ENCODE assay signal across 29 cellular contexts in genomic region chr19:15595069-15595468, GRCh38. TPM values are rescaled to one million over a fixed set of nuclear protein-coding genes. Genes with fewer than 3 reads are reported as not detected.
A peak's percentile ranks its signal among the peaks of the same experiment; 100 is the strongest.
DNase-seq lines count a peak whose midpoint lies in the region; ATAC-seq and TF ChIP-seq lines count a peak whose summit lies in the region.
"Had no signal": no experiment of that assay in that cellular context is flagged by ENCODE, and none has a peak within 500 bp of the region (broad histone marks: within the 10 kb centered on the region; RNA-seq: fewer than 3 reads in every experiment).

No MANE protein-coding gene starts in this region.

- no peak overlapping the region for H3K4me3 Mint-ChIP-seq in MCF 10A (ENCODE audit: unreplicated experiment)
- H3K4me3 Mint-ChIP-seq in activated CD4-positive, alpha-beta memory T cell treated with anti-CD3 and anti-CD28 coated beads for 36 hours = no peak overlapping the region
- H3K4me3 Mint-ChIP-seq: activated CD4-positive, alpha-beta memory T cell treated with anti-CD3 and anti-CD28 coated beads, Interleukin-2, amount 10 ng/mL, durations not matched to agents 7 days and 5 days; activated naive CD4-positive, alpha-beta T cell treated with anti-CD3 and anti-CD28 coated beads, Interleukin-2, amount 10 ng/mL, durations not matched to agents 7 days and 5 days; activated T-cell treated with anti-CD3 and anti-CD28 coated beads, Interleukin-2, amount 50 U/mL, for 4 hours; CD4-positive, CD25-positive, alpha-beta regulatory T cell; naive thymus-derived CD8-positive, alpha-beta T cell; stimulated activated memory B cell treated with anti-CD40 and anti-IgM and Interleukin-4, amounts not matched to agents 10 μg/mL and 1 μg/mL and 100 μg/mL, for 72 hours; T-helper 2 cell treated with Interferon-gamma antibody and Interleukin-4, amounts not matched to agents 5 μg/mL and 100 μg/mL, for 36 hours; WTC11 had no signal

- H3K4me3 ChIP-seq in breast epithelium = no peak overlapping the region
- no peak overlapping the region for H3K4me3 ChIP-seq in HAP-1
- H3K4me3 ChIP-seq: gastrocnemius medialis, SK-N-MC, thoracic aorta had no signal

- POLR2A ChIA-PET in MCF 10A (lab: Yijun Ruan, JAX) = interaction anchor here (1.1 to 1.2 kb wide), 2 partner anchors 10 to 214 kb away, joined by 3 read pairs; no protein-coding TSS in a partner anchor
- POLR2A ChIA-PET in activated CD4-positive, alpha-beta memory T cell treated with anti-CD3 and anti-CD28 coated beads for 36 hours (lab: Charles Lee) = no interaction called here

- DNase-seq in MCF 10A (ENCODE audit: unreplicated experiment) = peak; percentile 5
- no peak for DNase-seq in breast epithelium (ENCODE audit: low spot score in 2 of 2)
- DNase-seq in NOMO-1 treated with dmso at 0.1 percent for 144 hours (lab: John Stamatoyannopoulos, UW; ENCODE audit: unreplicated experiment) = peak; percentile 20
- DNase-seq in epithelial cell of prostate (ENCODE audit: low read depth, low spot score) = peak; percentile 31
- no peak for DNase-seq in activated CD4-positive, alpha-beta memory T cell treated with anti-CD3 and anti-CD28 coated beads for 36 hours
- DNase-seq in HAP-1 (ENCODE audit: low spot score in 2 of 2) = no peak
- DNase-seq in HUDEP-2 (lab: John Stamatoyannopoulos, UW; ENCODE audit: unreplicated experiment in 76 of 76) = no peak
- DNase-seq: ACHN; activated CD4-positive, alpha-beta memory T cell treated with anti-CD3 and anti-CD28 coated beads, Interleukin-2, amount 10 ng/mL, durations not matched to agents 7 days and 5 days; activated naive CD4-positive, alpha-beta T cell treated with anti-CD3 and anti-CD28 coated beads, Interleukin-2, amount 10 ng/mL, durations not matched to agents 7 days and 5 days; activated T-cell treated with anti-CD3 and anti-CD28 coated beads, Interleukin-2, amount 50 U/mL, for 4 hours; CD4-positive, CD25-positive, alpha-beta regulatory T cell; central memory CD4-positive, alpha-beta T cell; DMS53; gastrocnemius medialis; HCEC 1CT; islet precursor cell; Kasumi-1; naive thymus-derived CD8-positive, alpha-beta T cell; NCI-H1436 treated with DMSO at 0.1 percent for 48 hours had no signal

- H3K9me3 ChIP-seq in breast epithelium = no peaks in the 10 kb centered on the region
- no peaks in the 10 kb centered on the region; the same call in 1 of the 2 replicates for H3K9me3 ChIP-seq in HAP-1
- H3K9me3 ChIP-seq: gastrocnemius medialis, thoracic aorta had no signal

- H3K4me1 ChIP-seq in breast epithelium (no peaks in the 10 kb centered on the region), HAP-1 (no peaks in the 10 kb centered on the region)
- H3K4me1 ChIP-seq: gastrocnemius medialis, parathyroid adenoma had no signal

- H3K27ac ChIP-seq in breast epithelium (no peak overlapping the region), epithelial cell of prostate (no peak overlapping the region)
- H3K27ac ChIP-seq: gastrocnemius medialis, parathyroid adenoma, SK-N-MC, thoracic aorta had no signal

- TF ChIP-seq POLR2A in breast epithelium (IDR thresholded peaks at IDR 0.05) (no peak), GM18505 (IDR thresholded peaks at IDR 0.05; ENCODE audit: borderline replicate concordance, extremely low read depth, insufficient read depth, insufficient read length) (no peak)

- H3K36me3 ChIP-seq in breast epithelium (no peaks in the 10 kb centered on the region), HAP-1 (replicated peaks) (no peaks in the 10 kb centered on the region)
- H3K36me3 ChIP-seq: gastrocnemius medialis, thoracic aorta had no signal

- H3K4me1 Mint-ChIP-seq in MCF 10A (ENCODE audit: insufficient read depth, unreplicated experiment) = no peaks in the 10 kb centered on the region
- H3K4me1 Mint-ChIP-seq in activated CD4-positive, alpha-beta memory T cell treated with anti-CD3 and anti-CD28 coated beads for 36 hours (ENCODE audit: low read depth) = no peaks in the 10 kb centered on the region
- H3K4me1 Mint-ChIP-seq: activated CD4-positive, alpha-beta memory T cell treated with anti-CD3 and anti-CD28 coated beads, Interleukin-2, amount 10 ng/mL, durations not matched to agents 7 days and 5 days; activated naive CD4-positive, alpha-beta T cell treated with anti-CD3 and anti-CD28 coated beads, Interleukin-2, amount 10 ng/mL, durations not matched to agents 7 days and 5 days; naive thymus-derived CD8-positive, alpha-beta T cell; stimulated activated memory B cell treated with anti-CD40 and anti-IgM and Interleukin-4, amounts not matched to agents 10 μg/mL and 1 μg/mL and 100 μg/mL, for 72 hours; WTC11 had no signal

- no peak overlapping the region for H3K27ac Mint-ChIP-seq in MCF 10A (ENCODE audit: low read depth, unreplicated experiment)
- no peak overlapping the region for H3K27ac Mint-ChIP-seq in activated CD4-positive, alpha-beta memory T cell treated with anti-CD3 and anti-CD28 coated beads for 36 hours
- H3K27ac Mint-ChIP-seq: activated CD4-positive, alpha-beta memory T cell treated with anti-CD3 and anti-CD28 coated beads, Interleukin-2, amount 10 ng/mL, durations not matched to agents 7 days and 5 days; activated naive CD4-positive, alpha-beta T cell treated with anti-CD3 and anti-CD28 coated beads, Interleukin-2, amount 10 ng/mL, durations not matched to agents 7 days and 5 days; CD4-positive, CD25-positive, alpha-beta regulatory T cell; naive thymus-derived CD8-positive, alpha-beta T cell; stimulated activated memory B cell treated with anti-CD40 and anti-IgM and Interleukin-4, amounts not matched to agents 10 μg/mL and 1 μg/mL and 100 μg/mL, for 72 hours; T-helper 2 cell treated with Interferon-gamma antibody and Interleukin-4, amounts not matched to agents 5 μg/mL and 100 μg/mL, for 36 hours; WTC11 had no signal

- in situ Hi-C loops in HAP-1 (cut with MboI; ENCODE audit: low sequenced_read_pairs) = no loop called here

- H3K36me3 Mint-ChIP-seq in MCF 10A (ENCODE audit: insufficient read depth, unreplicated experiment) = no peaks in the 10 kb centered on the region
- H3K36me3 Mint-ChIP-seq in activated CD4-positive, alpha-beta memory T cell treated with anti-CD3 and anti-CD28 coated beads for 36 hours = peaks cover 3% of the 10 kb centered on the region
- H3K36me3 Mint-ChIP-seq: activated naive CD4-positive, alpha-beta T cell treated with anti-CD3 and anti-CD28 coated beads, Interleukin-2, amount 10 ng/mL, durations not matched to agents 7 days and 5 days; CD4-positive, CD25-positive, alpha-beta regulatory T cell; stimulated activated memory B cell treated with anti-CD40 and anti-IgM and Interleukin-4, amounts not matched to agents 10 μg/mL and 1 μg/mL and 100 μg/mL, for 72 hours had no signal

- H3K27me3 ChIP-seq in breast epithelium = no peaks in the 10 kb centered on the region
- H3K27me3 ChIP-seq in HAP-1 (ENCODE audit: low read depth) = no peaks in the 10 kb centered on the region
- H3K27me3 ChIP-seq: gastrocnemius medialis had no signal

- ATAC-seq in GM18505 (IDR thresholded peaks at IDR 0.05; ENCODE audit: unreplicated experiment) = no peak
- ATAC-seq: activated T-cell treated with anti-CD3 and anti-CD28 coated beads, Interleukin-2, amount 50 U/mL, for 4 hours; gastrocnemius medialis; naive thymus-derived CD8-positive, alpha-beta T cell; Panc1; stimulated activated memory B cell treated with anti-CD40 and anti-IgM and Interleukin-4, amounts not matched to agents 10 μg/mL and 1 μg/mL and 100 μg/mL, for 72 hours; WTC11 had no signal

- TF ChIP-seq CTCF in MCF 10A (IDR thresholded peaks at IDR 0.05; ENCODE audit: unreplicated experiment) (no peak), breast epithelium (IDR thresholded peaks at IDR 0.05) (no peak)

- intact Hi-C loops in MCF 10A (cut with micrococcal nuclease) (no loop called here), breast epithelium (cut with DNase I; ENCODE audit: low total_unique reads) (no loop called here)
- intact Hi-C loops in activated CD4-positive, alpha-beta memory T cell treated with anti-CD3 and anti-CD28 coated beads for 36 hours (cut with micrococcal nuclease) = no loop called here

- CTCF ChIA-PET in MCF 10A (lab: Yijun Ruan, JAX) = no interaction called here
- CTCF ChIA-PET in activated CD4-positive, alpha-beta memory T cell treated with anti-CD3 and anti-CD28 coated beads for 36 hours (lab: Charles Lee) = no interaction called here

- H3K27me3 Mint-ChIP-seq in MCF 10A (ENCODE audit: insufficient read depth, unreplicated experiment) = no peaks in the 10 kb centered on the region
- peaks cover 32% of the 10 kb centered on the region for H3K27me3 Mint-ChIP-seq in activated CD4-positive, alpha-beta memory T cell treated with anti-CD3 and anti-CD28 coated beads for 36 hours

- H3K9me3 Mint-ChIP-seq in MCF 10A (ENCODE audit: unreplicated experiment) = no peaks in the 10 kb centered on the region
- H3K9me3 Mint-ChIP-seq in activated CD4-positive, alpha-beta memory T cell treated with anti-CD3 and anti-CD28 coated beads for 36 hours = peaks cover 10% of the 10 kb centered on the region
- H3K9me3 Mint-ChIP-seq: T-helper 2 cell treated with Interferon-gamma antibody and Interleukin-4, amounts not matched to agents 5 μg/mL and 100 μg/mL, for 36 hours had no signal

- BruUV-seq in MCF 10A (replicated peaks; lab: Mats Ljungman, UMichigan) = no TSS peak

RNA-seq across cellular contexts. Expression of gene CYP4F8, which starts 19.9 kb away (rescaled TPM):
- total RNA-seq in MCF 10A (2022) = not detected in 2 replicates
- total RNA-seq in breast epithelium = 1 to 10 TPM in 2 of 3 donors, not detected in 1; 2.6 to 5.0 TPM
- total RNA-seq in activated CD4-positive, alpha-beta memory T cell treated with anti-CD3 and anti-CD28 coated beads for 36 hours = not detected
- total RNA-seq: activated CD4-positive, alpha-beta memory T cell treated with anti-CD3 and anti-CD28 coated beads, Interleukin-2, amount 10 ng/mL, durations not matched to agents 7 days and 5 days; activated T-cell treated with anti-CD3 and anti-CD28 coated beads, Interleukin-2, amount 50 U/mL, for 4 hours; CD4-positive, CD25-positive, alpha-beta regulatory T cell; epithelial cell of proximal tubule; gastrocnemius medialis; naive thymus-derived CD8-positive, alpha-beta T cell; thoracic aorta; WTC11 had no signal

RNA-seq across cellular contexts. Expression of gene CYP4F3, which starts 45.6 kb away (rescaled TPM):
- total RNA-seq in MCF 10A (2022) (0.42 and 0.75 TPM in 2 replicates), breast epithelium (under 1 TPM in 2 of 3 donors, not detected in 1; 0.16 to 0.44 TPM)
- total RNA-seq in activated CD4-positive, alpha-beta memory T cell treated with anti-CD3 and anti-CD28 coated beads for 36 hours = not detected
- total RNA-seq: CD4-positive, CD25-positive, alpha-beta regulatory T cell; epithelial cell of proximal tubule; naive thymus-derived CD8-positive, alpha-beta T cell had no signal

Comparison
In these comparisons a context has a peak if more than half of its experiments do, and no peak if none do; other contexts are left out.
1. DNase-seq: peak in MCF 10A (single experiment), NOMO-1 treated with dmso at 0.1 percent for 144 hours (single experiment) and epithelial cell of prostate (single experiment); none in breast epithelium (0 of 2), activated CD4-positive, alpha-beta memory T cell treated with anti-CD3 and anti-CD28 coated beads for 36 hours (single experiment), HAP-1 (0 of 2) and HUDEP-2 (0 of 76).